Comparison of ENCODE assay signal across 8 cellular contexts in genomic region chr7:101870361-101871062, GRCh38. TPM values are rescaled to one million over a fixed set of nuclear protein-coding genes. Genes with fewer than 3 reads are reported as not detected.
DNase-seq lines count a peak whose midpoint lies in the region; ATAC-seq and TF ChIP-seq lines count a peak whose summit lies in the region.
"Had no signal": no experiment of that assay in that cellular context is flagged by ENCODE, and none has a peak within 500 bp of the region (broad histone marks: within the 10 kb centered on the region; RNA-seq: fewer than 3 reads in every experiment).

No MANE protein-coding gene starts in this region.

- no peak overlapping the region for H3K27ac Mint-ChIP-seq in CD4-positive, alpha-beta T cell

- peaks cover 8 to 11% of the 10 kb centered on the region in 2 donors for H3K4me1 ChIP-seq in esophagus (ENCODE audit: control insufficient read depth in 2 of 2, insufficient read depth in 2 of 2, low read length in 1 of 2)
- H3K4me1 ChIP-seq in prostate gland (replicated peaks): no peaks in the 10 kb centered on the region

- H3K4me3 ChIP-seq in esophagus (ENCODE audit: low read depth in 1 of 2, low read length in 2 of 2): no peak overlapping the region
- no peak overlapping the region for H3K4me3 ChIP-seq in prostate gland
- H3K4me3 ChIP-seq: thoracic aorta had no signal

- H3K36me3 ChIP-seq in esophagus (ENCODE audit: control insufficient read depth in 2 of 2, insufficient read depth in 2 of 2, low read length in 1 of 2) (no peaks in the 10 kb centered on the region), prostate gland (no peaks in the 10 kb centered on the region)
- H3K36me3 ChIP-seq: thoracic aorta had no signal

- TF ChIP-seq CTCF in GM12874 (IDR thresholded peaks at IDR 0.05; ENCODE audit: insufficient read depth, low read depth, low read length) (peak; percentile 51), prostate gland (IDR thresholded peaks at IDR 0.05) (peak in 2 of 4 experiments; percentile 52 to 57)
- no peak for TF ChIP-seq CTCF in CD4-positive, alpha-beta T cell (IDR thresholded peaks at IDR 0.05)

- H3K27me3 Mint-ChIP-seq in CD4-positive, alpha-beta T cell: no peaks in the 10 kb centered on the region

- H3K9me3 Mint-ChIP-seq in CD4-positive, alpha-beta T cell: no peaks in the 10 kb centered on the region

- 45 to 46% methylated on average over 12 of the region's 12 CpGs for WGBS in esophagus, 2 donors
- WGBS in prostate gland: 38% methylated on average over 12 of the region's 12 CpGs

- CTCF ChIA-PET in CD4-positive, alpha-beta T cell (lab: Charles Lee): interaction anchor here (0.6 kb wide), 1 partner anchor 69 kb away, joined by 3 read pairs; no protein-coding TSS in a partner anchor

- H3K36me3 Mint-ChIP-seq in CD4-positive, alpha-beta T cell (ENCODE audit: low read depth): no peaks in the 10 kb centered on the region

- intact Hi-C loops in prostate gland (cut with DNase I): no loop called here
- intact Hi-C loops in CD4-positive, alpha-beta T cell (cut with DNase I, micrococcal nuclease): no loop called here

- no peaks in the 10 kb centered on the region for H3K9me3 ChIP-seq in esophagus (ENCODE audit: control insufficient read depth in 2 of 2, insufficient read depth in 1 of 2, low read depth in 1 of 2, low read length in 1 of 2)
- no peaks in the 10 kb centered on the region for H3K9me3 ChIP-seq in prostate gland
- H3K9me3 ChIP-seq in CD4-positive, alpha-beta T cell (ENCODE audit: control insufficient read depth, low read length): no peaks in the 10 kb centered on the region
- H3K9me3 ChIP-seq: thoracic aorta had no signal

- TF ChIP-seq POLR2A in prostate gland (IDR thresholded peaks at IDR 0.05): no peak

- peaks cover 23% of the 10 kb centered on the region for H3K4me1 Mint-ChIP-seq in CD4-positive, alpha-beta T cell (ENCODE audit: low read depth)

- no peak for ATAC-seq in CD4-positive, alpha-beta T cell (ENCODE audit: poor library complexity)

- DNase-seq in NCI-H226 (peak; percentile 33), prostate gland (ENCODE audit: low spot score) (peak; percentile 59), NCI-H2227 (lab: John Stamatoyannopoulos, UW; ENCODE audit: unreplicated experiment) (no peak), NCI-H1092 treated with DMSO at 0.1 percent for 48 hours (lab: John Stamatoyannopoulos, UW) (no peak)
- no peak for DNase-seq in CD4-positive, alpha-beta T cell

- POLR2A ChIA-PET in CD4-positive, alpha-beta T cell (lab: Charles Lee): no interaction called here

- H3K4me3 Mint-ChIP-seq in CD4-positive, alpha-beta T cell: no peak overlapping the region

- no peaks in the 10 kb centered on the region for H3K27me3 ChIP-seq in esophagus (ENCODE audit: control insufficient read depth in 1 of 2, insufficient read depth in 2 of 2, low read length in 2 of 2)
- H3K27me3 ChIP-seq in prostate gland (replicated peaks; ENCODE audit: insufficient read depth): no peaks in the 10 kb centered on the region
- no peaks in the 10 kb centered on the region for H3K27me3 ChIP-seq in CD4-positive, alpha-beta T cell (ENCODE audit: control insufficient read depth, insufficient read depth, low read length)

- H3K27ac ChIP-seq in esophagus (ENCODE audit: low read depth in 2 of 2, low read length in 1 of 2) (peak overlapping the region; percentile 12 to 51), prostate gland (peak overlapping the region; percentile 70 to 72)
- H3K27ac ChIP-seq in CD4-positive, alpha-beta T cell (ENCODE audit: low read depth, low read length): no peak overlapping the region
- H3K27ac ChIP-seq: thoracic aorta had no signal

RNA-seq across cellular contexts. Expression of gene CUX1, which starts 53.1 kb away (rescaled TPM):
- polyA plus RNA-seq in esophagus: 10 to 100 TPM; 19.6 to 21.7 TPM
- total RNA-seq in prostate gland: 10 to 100 TPM; 96.3 to 99.2 TPM
- total RNA-seq in CD4-positive, alpha-beta T cell: 10 to 100 TPM; 35.6 to 38.0 TPM

Comparison
In these comparisons a context has a peak if more than half of its experiments do, and no peak if none do; other contexts are left out.
1. DNase-seq: peak in NCI-H226 (single experiment) and prostate gland (single experiment); none in CD4-positive, alpha-beta T cell (0 of 10), NCI-H2227 (single experiment) and NCI-H1092 treated with DMSO at 0.1 percent for 48 hours (single experiment).